Comparison of ENCODE assay signal across 8 cellular contexts in the genomic region with DNA sequence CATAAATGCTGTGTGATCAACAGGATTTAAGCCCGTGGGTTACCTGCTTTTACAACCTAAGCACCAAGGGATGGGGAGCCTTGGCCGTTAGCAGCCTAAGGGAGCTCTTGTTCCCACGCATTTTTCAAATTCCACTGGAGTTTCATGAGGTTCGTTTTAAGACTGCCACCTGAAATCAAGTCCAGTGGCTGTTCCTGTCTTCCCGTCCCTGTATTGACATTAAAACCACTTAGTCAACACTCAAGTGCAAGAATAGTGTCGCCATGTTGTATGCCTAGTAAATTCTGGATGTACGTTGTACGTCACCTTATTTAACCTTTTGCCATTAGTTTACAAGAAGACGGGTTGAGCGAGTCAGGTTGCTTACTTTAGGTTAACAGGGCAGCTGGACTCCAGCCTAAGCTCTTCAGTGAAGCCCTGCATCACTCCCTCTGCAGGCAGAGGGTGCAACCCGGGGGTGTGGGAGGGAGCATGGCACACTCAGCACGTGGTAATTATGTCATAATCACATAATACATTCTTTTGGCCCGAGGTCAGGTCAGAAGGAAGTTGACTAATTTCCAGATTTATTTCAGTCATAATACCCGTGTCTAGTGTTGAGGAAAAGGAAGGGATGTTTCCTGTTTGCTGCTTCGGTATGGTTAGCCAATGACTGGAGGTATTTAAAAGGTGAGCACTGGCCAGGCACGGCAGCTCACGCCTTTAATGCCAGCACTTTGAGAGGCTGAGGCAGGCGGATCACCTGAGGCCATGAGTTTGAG. TPM values are rescaled to one million over a fixed set of nuclear protein-coding genes. Genes with fewer than 3 reads are reported as not detected.
DNase-seq lines count a peak whose midpoint lies in the region; ATAC-seq and TF ChIP-seq lines count a peak whose summit lies in the region.

No MANE protein-coding gene starts in this region.

- peak; percentile 66 for ATAC-seq in GM18517 (IDR thresholded peaks at IDR 0.05; ENCODE audit: unreplicated experiment)
- peak; percentile 96 for ATAC-seq in omental fat pad (ENCODE audit: low FRiP score)
- ATAC-seq in GM19455 (IDR thresholded peaks at IDR 0.05; ENCODE audit: unreplicated experiment): no peak

- H3K4me3 ChIP-seq in ACC112 (ENCODE audit: low read depth, low read length): peak overlapping the region; percentile 3; the same call in 1 of the 2 replicates

- peaks cover under 1% of the 10 kb centered on the region; the same call in 1 of the 2 replicates for H3K36me3 ChIP-seq in ACC112 (ENCODE audit: insufficient read depth, low read length)

- peak; percentile 93 for DNase-seq in LHCN-M2 (ENCODE audit: low read depth)
- peak; percentile 47 for DNase-seq in activated CD4-positive, CD25-positive, alpha-beta regulatory T cell treated with anti-CD3 and anti-CD28 coated beads, Interleukin-2, amount 50 U/mL, for 72 hours
- peak; percentile 55 for DNase-seq in fibroblast of peridontal ligament (ENCODE audit: extremely low read depth)
- peak; percentile 52 for DNase-seq in omental fat pad (ENCODE audit: low spot score)
- DNase-seq in NCI-H524 (lab: John Stamatoyannopoulos, UW): no peak

- peaks cover 14% of the 10 kb centered on the region for H3K4me1 ChIP-seq in ACC112 (ENCODE audit: control insufficient read depth, insufficient read depth, low read length, unreplicated experiment)

- H2AFZ ChIP-seq in ACC112 (ENCODE audit: low read length, unreplicated experiment): no peak overlapping the region

- TF ChIP-seq CTCF in omental fat pad (IDR thresholded peaks at IDR 0.05): no peak

- H3K27ac ChIP-seq in ACC112 (ENCODE audit: low read depth, low read length): peak overlapping the region; percentile 78

- peaks cover 34% of the 10 kb centered on the region for H3K79me2 ChIP-seq in ACC112 (ENCODE audit: control insufficient read depth, insufficient read depth, low read length, unreplicated experiment)

- no peaks in the 10 kb centered on the region for H3K27me3 ChIP-seq in ACC112 (ENCODE audit: insufficient read depth, low read length)

RNA-seq across cellular contexts. Expression of a gene that starts 42.5 kb away (rescaled TPM):
- total RNA-seq in LHCN-M2 (2014; rRNA removed): 15.3 and 16.4 TPM in 2 replicates
- 6.1 TPM for polyA plus RNA-seq in LHCN-M2 (2012)
- 10 to 100 TPM; 23.0 to 35.3 (median 33.4) TPM for total RNA-seq in omental fat pad

RNA-seq across cellular contexts. Expression of a gene that starts 42.7 kb away (rescaled TPM):
- total RNA-seq in LHCN-M2 (2014; rRNA removed) (19.0 and 20.4 TPM in 2 replicates), omental fat pad (10 to 100 TPM in 2 of 4 donors, 1 to 10 TPM in 2; 7.7 to 22.8 (median 10.7) TPM)
- polyA plus RNA-seq in LHCN-M2 (2012): 7.0 TPM

Comparison
In these comparisons a context has a peak if more than half of its experiments do, and no peak if none do; other contexts are left out.
1. DNase-seq: peak in LHCN-M2 (single experiment), activated CD4-positive, CD25-positive, alpha-beta regulatory T cell treated with anti-CD3 and anti-CD28 coated beads, Interleukin-2, amount 50 U/mL, for 72 hours (single experiment), fibroblast of peridontal ligament (single experiment) and omental fat pad (single experiment); none in NCI-H524 (0 of 2).